ENCODE assay signal across 1 cellular context in the genomic region with DNA sequence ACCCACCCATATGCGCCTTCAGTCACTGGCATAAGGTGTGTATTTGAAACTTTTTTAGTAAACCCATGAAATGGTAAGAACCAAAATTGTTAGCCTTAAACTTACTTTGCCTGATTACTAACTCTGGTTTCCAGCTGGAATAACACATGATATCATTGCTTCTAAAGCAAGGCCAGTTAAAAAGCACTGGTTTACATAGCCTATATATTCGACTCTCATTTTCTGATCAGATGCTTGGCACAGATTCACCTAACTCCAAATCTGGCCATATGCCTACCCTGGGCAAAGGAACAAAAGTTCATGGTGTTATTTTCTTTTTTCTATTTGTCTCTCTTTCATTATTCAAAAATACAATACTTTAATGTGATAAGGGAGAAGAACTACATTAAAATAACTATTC.
TF ChIP-seq lines count a peak whose summit lies in the region.

No MANE protein-coding gene starts in this region.

TF ChIP-seq in IMR-90, 13 proteins besides CTCF, POLR2A, EP300 and RAD21:
- TF ChIP-seq SMC3 (IDR thresholded peaks at IDR 0.05; ENCODE audit: low read depth, low read length): no peak
- no peak for TF ChIP-seq FOS (IDR thresholded peaks at IDR 0.05; ENCODE audit: low read depth, low read length)
- TF ChIP-seq, protein P1, sequence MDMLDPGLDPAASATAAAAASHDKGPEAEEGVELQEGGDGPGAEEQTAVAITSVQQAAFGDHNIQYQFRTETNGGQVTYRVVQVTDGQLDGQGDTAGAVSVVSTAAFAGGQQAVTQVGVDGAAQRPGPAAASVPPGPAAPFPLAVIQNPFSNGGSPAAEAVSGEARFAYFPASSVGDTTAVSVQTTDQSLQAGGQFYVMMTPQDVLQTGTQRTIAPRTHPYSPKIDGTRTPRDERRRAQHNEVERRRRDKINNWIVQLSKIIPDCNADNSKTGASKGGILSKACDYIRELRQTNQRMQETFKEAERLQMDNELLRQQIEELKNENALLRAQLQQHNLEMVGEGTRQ (IDR thresholded peaks at IDR 0.05; ENCODE audit: low read depth, low read length): no peak
